Comparison of ENCODE assay signal across 27 cellular contexts in the genomic region with DNA sequence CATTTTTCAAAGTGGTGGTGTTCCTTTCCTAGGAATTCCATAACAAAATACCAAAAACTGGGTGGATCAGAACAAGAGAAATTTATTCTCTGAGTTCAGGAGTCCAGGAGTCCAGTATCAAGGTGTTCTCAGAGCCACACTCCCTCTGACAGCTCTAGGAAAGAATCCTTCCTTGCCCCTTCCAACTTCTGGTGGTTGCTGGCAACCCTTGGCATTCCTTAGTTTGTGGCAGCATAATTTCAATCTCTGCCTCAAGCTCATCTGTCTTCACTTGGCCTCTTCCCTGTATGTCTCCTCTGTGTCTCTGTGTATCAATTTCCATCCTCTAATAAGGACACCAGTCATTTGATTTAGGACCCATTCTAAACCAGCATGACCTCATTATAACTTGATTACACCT.
"Had no signal": no experiment of that assay in that cellular context is flagged by ENCODE, and none has a peak within 500 bp of the region (broad histone marks: within the 10 kb centered on the region; RNA-seq: fewer than 3 reads in every experiment).

No MANE protein-coding gene starts in this region.

- ATAC-seq: foreskin keratinocyte; gastroesophageal sphincter; heart right ventricle; left cardiac atrium; left lung; naive thymus-derived CD8-positive, alpha-beta T cell; pancreas; sciatic nerve; stimulated activated memory B cell treated with anti-CD40 and anti-IgM and Interleukin-4, amounts not matched to agents 10 μg/mL and 1 μg/mL and 100 μg/mL, for 72 hours; stimulated activated naive CD8-positive, alpha-beta T cell treated with anti-CD3 and anti-CD28 coated beads, Interleukin-15, Interleukin-2, amounts not matched to agents 100 U/mL and 50 U/mL, for 24 hours had no signal

- DNase-seq: dermis blood vessel endothelial cell; effector memory CD4-positive, alpha-beta T cell; foreskin keratinocyte; glutamatergic neuron; heart right ventricle; hippocampal formation; left cardiac atrium; left lung; mesenchymal stem cell; midbrain; naive thymus-derived CD8-positive, alpha-beta T cell; nephron progenitor cell; occipital lobe; pancreas; spleen; stimulated activated CD4-positive, alpha-beta T cell treated with anti-CD3 and anti-CD28 coated beads, Interleukin-4, amount 100 ng/mL, for 4 hours; stimulated activated naive CD8-positive, alpha-beta T cell treated with anti-CD3 and anti-CD28 coated beads, Interleukin-15, Interleukin-2, amounts not matched to agents 100 U/mL and 50 U/mL, for 24 hours had no signal

- H3K4me3 ChIP-seq: coronary artery, esophagus muscularis mucosa, gastroesophageal sphincter, heart right ventricle, left lung, pancreas, spleen, thoracic aorta, tibial nerve, vagina had no signal

- H3K36me3 ChIP-seq: esophagus muscularis mucosa, gastroesophageal sphincter, heart right ventricle, left lung, pancreas, spleen, thoracic aorta, tibial nerve, vagina had no signal

- H3K4me1 ChIP-seq: left lung, spleen, vagina had no signal

- H3K27me3 ChIP-seq: esophagus muscularis mucosa, foreskin keratinocyte, gastroesophageal sphincter, heart right ventricle, left lung, pancreas, spleen, tibial nerve, vagina had no signal

- FAIRE-seq: endothelial cell of umbilical vein, islet of Langerhans, pancreas had no signal

- H3K9me3 ChIP-seq: esophagus muscularis mucosa, gastroesophageal sphincter, heart right ventricle, left lung, pancreas, spleen, thoracic aorta, tibial nerve, vagina had no signal

- H3K27ac ChIP-seq: coronary artery, esophagus muscularis mucosa, foreskin keratinocyte, gastroesophageal sphincter, heart right ventricle, left lung, pancreas, spleen, thoracic aorta, tibial nerve, vagina had no signal
